ENCODE assay signal across 2 cellular contexts in the genomic region with DNA sequence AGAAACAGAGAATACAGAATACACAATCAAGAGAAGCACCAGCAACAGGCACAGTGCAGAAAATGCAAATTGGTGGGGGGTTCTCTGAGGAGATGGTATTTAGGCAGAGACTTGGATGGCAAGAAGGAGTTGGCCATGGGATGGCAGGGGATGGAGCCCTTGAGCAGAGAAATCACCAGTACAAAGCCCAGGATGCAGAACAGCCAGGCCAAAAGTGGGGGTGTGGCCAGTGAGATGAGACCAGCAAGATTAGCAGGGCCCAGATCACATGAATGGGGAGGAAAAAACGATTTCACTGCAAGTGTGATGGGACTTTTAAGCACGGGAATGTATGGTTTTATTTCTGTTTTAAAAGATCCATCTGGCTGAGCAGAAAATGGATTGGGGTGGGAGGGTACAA.
TF ChIP-seq lines count a peak whose summit lies in the region.

No MANE protein-coding gene starts in this region.

TF ChIP-seq in SK-N-SH, 30 proteins besides CTCF, POLR2A, EP300 and RAD21 (continued from another document):
- no peak for TF ChIP-seq FOXJ3 (CRISPR knock-in tag; IDR thresholded peaks at IDR 0.05)
- TF ChIP-seq SIN3A (IDR thresholded peaks at IDR 0.05; ENCODE audit: borderline replicate concordance, low read depth, low read length), result no peak
- TF ChIP-seq TAF1 (IDR thresholded peaks at IDR 0.05; ENCODE audit: borderline replicate concordance, low read depth, low read length), result no peak
- TF ChIP-seq ELF1 (IDR thresholded peaks at IDR 0.05), result no peak
- no peak for TF ChIP-seq TCF12 (IDR thresholded peaks at IDR 0.05)
- TF ChIP-seq EZH2phosphoT487 (IDR thresholded peaks at IDR 0.05; ENCODE audit: borderline replicate concordance, low read depth), result no peak
- no peak for TF ChIP-seq RXRA (IDR thresholded peaks at IDR 0.05; ENCODE audit: borderline replicate concordance, low read depth)
- TF ChIP-seq NFIC (IDR thresholded peaks at IDR 0.05; ENCODE audit: borderline replicate concordance), result no peak

TF ChIP-seq in SK-N-SH treated with all-trans-retinoic acid at 6 μM for 48 hours, 23 proteins besides CTCF, POLR2A, EP300 and RAD21 (continued from another document):
- TF ChIP-seq, protein P1, sequence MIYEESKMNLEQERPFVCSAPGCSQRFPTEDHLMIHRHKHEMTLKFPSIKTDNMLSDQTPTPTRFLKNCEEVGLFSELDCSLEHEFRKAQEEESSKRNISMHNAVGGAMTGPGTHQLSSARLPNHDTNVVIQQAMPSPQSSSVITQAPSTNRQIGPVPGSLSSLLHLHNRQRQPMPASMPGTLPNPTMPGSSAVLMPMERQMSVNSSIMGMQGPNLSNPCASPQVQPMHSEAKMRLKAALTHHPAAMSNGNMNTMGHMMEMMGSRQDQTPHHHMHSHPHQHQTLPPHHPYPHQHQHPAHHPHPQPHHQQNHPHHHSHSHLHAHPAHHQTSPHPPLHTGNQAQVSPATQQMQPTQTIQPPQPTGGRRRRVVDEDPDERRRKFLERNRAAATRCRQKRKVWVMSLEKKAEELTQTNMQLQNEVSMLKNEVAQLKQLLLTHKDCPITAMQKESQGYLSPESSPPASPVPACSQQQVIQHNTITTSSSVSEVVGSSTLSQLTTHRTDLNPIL (CRISPR knock-in tag; IDR thresholded peaks at IDR 0.05; ENCODE audit: low read depth), result no peak
- TF ChIP-seq PPARA (CRISPR knock-in tag; IDR thresholded peaks at IDR 0.05; ENCODE audit: borderline replicate concordance) (no peak), GLIS3 (CRISPR knock-in tag; IDR thresholded peaks at IDR 0.05) (no peak), PATZ1 (CRISPR knock-in tag; IDR thresholded peaks at IDR 0.05; ENCODE audit: borderline replicate concordance) (no peak), CSRNP3 (CRISPR knock-in tag; IDR thresholded peaks at IDR 0.05) (no peak), ESRRG (CRISPR knock-in tag; IDR thresholded peaks at IDR 0.05) (no peak), POU6F1 (CRISPR knock-in tag; IDR thresholded peaks at IDR 0.05; ENCODE audit: borderline replicate concordance, low read depth) (no peak), RARB (CRISPR knock-in tag; IDR thresholded peaks at IDR 0.05) (no peak), ZNF565 (CRISPR knock-in tag; conservative IDR thresholded peaks at IDR 0.05; ENCODE audit: low read depth) (no peak)
TF ChIP-seq in SK-N-SH treated with all-trans-retinoic acid at 6 μM for 48 hours: peak in this region for 0.
